Comparison of ENCODE assay signal across 30 cellular contexts in genomic region chr3:84299329-84299728, GRCh38.
"Had no signal": no experiment of that assay in that cellular context is flagged by ENCODE, and none has a peak within 500 bp of the region (broad histone marks: within the 10 kb centered on the region; RNA-seq: fewer than 3 reads in every experiment).

No MANE protein-coding gene starts in this region.

- H3K27me3 ChIP-seq: left lung, ovary, stomach, testis, thyroid gland, transverse colon, upper lobe of left lung, vagina had no signal

- ATAC-seq: left colon; left lung; lower lobe of right lung; natural killer cell; right cardiac atrium; sciatic nerve; stimulated activated naive B cell treated with anti-CD40 and anti-IgM and Interleukin-4, amounts not matched to agents 10 μg/mL and 1 μg/mL and 100 μg/mL, for 72 hours; stimulated activated naive CD8-positive, alpha-beta T cell treated with anti-CD3 and anti-CD28 coated beads, Interleukin-15, Interleukin-2, amounts not matched to agents 100 U/mL and 50 U/mL, for 24 hours had no signal

- H3K27ac ChIP-seq: left lung, lower lobe of right lung, ovary, prostate gland, skin epidermis, stomach, testis, thyroid gland, transverse colon, upper lobe of left lung, vagina had no signal

- FAIRE-seq: keratinocyte had no signal

- H3K4me3 ChIP-seq: left lung, lower lobe of right lung, ovary, prostate gland, skin epidermis, stomach, testis, thyroid gland, transverse colon, upper lobe of left lung, vagina had no signal

- H3K36me3 ChIP-seq: left lung, lower lobe of right lung, ovary, prostate gland, stomach, thyroid gland, transverse colon, upper lobe of left lung, vagina had no signal

- H3K9me3 ChIP-seq: left lung, lower lobe of right lung, ovary, prostate gland, stomach, testis, thyroid gland, transverse colon, upper lobe of left lung, vagina had no signal

- DNase-seq: hippocampal formation; kidney glomerular epithelial cell; left colon; left lung; lower lobe of right lung; mammary epithelial cell; mesenchymal stem cell; naive B cell; natural killer cell; nephron progenitor cell; ovary; posterior cingulate gyrus; retina; right cardiac atrium; stimulated activated CD4-positive, alpha-beta T cell treated with anti-CD3 and anti-CD28 coated beads, Interleukin-12 subunit alpha, Interleukin-12 subunit beta, amount 100 ng/mL, for 4 hours; stimulated activated CD4-positive, alpha-beta T cell treated with anti-CD3 and anti-CD28 coated beads, Interleukin-15, amount 100 ng/mL, for 24 hours; stimulated activated CD4-positive, alpha-beta T cell treated with anti-CD3 and anti-CD28 coated beads, Interleukin-2, amount 100 ng/mL, for 24 hours; stimulated activated CD4-positive, alpha-beta T cell treated with anti-CD3 and anti-CD28 coated beads, Interleukin-4, amount 100 ng/mL, for 1 hour; stimulated activated naive B cell treated with anti-CD40 and anti-IgM and Interleukin-4, amounts not matched to agents 10 μg/mL and 1 μg/mL and 100 μg/mL, for 72 hours; stimulated activated naive CD8-positive, alpha-beta T cell treated with anti-CD3 and anti-CD28 coated beads, Interleukin-15, Interleukin-2, amounts not matched to agents 100 U/mL and 50 U/mL, for 24 hours; stomach; testis; thyroid gland; transverse colon; upper lobe of left lung had no signal

- H3K4me1 ChIP-seq: left lung, lower lobe of right lung, prostate gland, stomach, testis, thyroid gland, transverse colon, upper lobe of left lung, vagina had no signal
